8 cellular contexts compared by ENCODE assay signal in genomic region chr22:46071451-46072029, GRCh38.
DNase-seq lines count a peak whose midpoint lies in the region; ATAC-seq and TF ChIP-seq lines count a peak whose summit lies in the region.

No MANE protein-coding gene starts in this region.

- intact Hi-C loops in dorsolateral prefrontal cortex (cut with DNase I) (loop anchor here (1.0 to 10.0 kb wide), 4 partner anchors 17 to 57 kb away; no protein-coding TSS in a partner anchor), lower leg skin (cut with DNase I; ENCODE audit: low total_unique reads) (no loop called here)

- H3K4me3 ChIP-seq in dorsolateral prefrontal cortex (peak overlapping the region in 58 of 59 donors; percentile 39 to 98 (median 92)), lower leg skin (ENCODE audit: low read depth, poor library complexity, severe bottlenecking) (peak overlapping the region; percentile 83)

- H3K27me3 ChIP-seq in dorsolateral prefrontal cortex, result no peaks in the 10 kb centered on the region

- DNase-seq in ACHN, result peak; percentile 87
- peak; percentile 71 for DNase-seq in NCI-H2081 treated with DMSO at 0.1 percent for 48 hours (lab: John Stamatoyannopoulos, UW)
- DNase-seq in activated CD4-positive, alpha-beta T cell treated with anti-CD3 and anti-CD28 coated beads for 24 hours (ENCODE audit: low read depth in 2 of 2), result peak; percentile 53 to 58
- peak; percentile 76 to 90 (median 88) for DNase-seq in dorsolateral prefrontal cortex
- DNase-seq in lower leg skin (ENCODE audit: low spot score in 2 of 2), result peak; percentile 92 to 99
- peak; percentile 66 for DNase-seq in stimulated activated CD4-positive, alpha-beta T cell treated with anti-CD3 and anti-CD28 coated beads, Interleukin-2, amount 100 ng/mL, for 4 hours (ENCODE audit: low read depth)

- in situ Hi-C loops in ACHN (cut with HindIII; ENCODE audit: low pct_ligation_motif_present, low pct_unique_long_range_greater_than_20kb, low sequenced_read_pairs), result no loop called here

- peak overlapping the region; percentile 74 to 100 (median 99) for H3K27ac ChIP-seq in dorsolateral prefrontal cortex

- peak in 3 of 56 donors; percentile 2 to 20 (median 10) for TF ChIP-seq CTCF in dorsolateral prefrontal cortex (IDR thresholded peaks at IDR 0.05 in 54 of 56, conservative IDR thresholded peaks at IDR 0.05 in 2 of 56; ENCODE audit: low read depth in 1 of 56, partially characterized antibody in 56 of 56)
- TF ChIP-seq CTCF in lower leg skin (IDR thresholded peaks at IDR 0.05), result no peak

- 0 to 1% methylated on average over 26 to 67 of the region's 98 CpGs for WGBS in lower leg skin, 2 donors

- ATAC-seq in GM19351 (IDR thresholded peaks at IDR 0.05; ENCODE audit: unreplicated experiment) (peak; percentile 22), GM21576 (IDR thresholded peaks at IDR 0.05; ENCODE audit: unreplicated experiment) (no peak)

- TF ChIP-seq POLR2A in lower leg skin (IDR thresholded peaks at IDR 0.05), result no peak
